Comparison of ENCODE assay signal across 8 cellular contexts in the genomic region with DNA sequence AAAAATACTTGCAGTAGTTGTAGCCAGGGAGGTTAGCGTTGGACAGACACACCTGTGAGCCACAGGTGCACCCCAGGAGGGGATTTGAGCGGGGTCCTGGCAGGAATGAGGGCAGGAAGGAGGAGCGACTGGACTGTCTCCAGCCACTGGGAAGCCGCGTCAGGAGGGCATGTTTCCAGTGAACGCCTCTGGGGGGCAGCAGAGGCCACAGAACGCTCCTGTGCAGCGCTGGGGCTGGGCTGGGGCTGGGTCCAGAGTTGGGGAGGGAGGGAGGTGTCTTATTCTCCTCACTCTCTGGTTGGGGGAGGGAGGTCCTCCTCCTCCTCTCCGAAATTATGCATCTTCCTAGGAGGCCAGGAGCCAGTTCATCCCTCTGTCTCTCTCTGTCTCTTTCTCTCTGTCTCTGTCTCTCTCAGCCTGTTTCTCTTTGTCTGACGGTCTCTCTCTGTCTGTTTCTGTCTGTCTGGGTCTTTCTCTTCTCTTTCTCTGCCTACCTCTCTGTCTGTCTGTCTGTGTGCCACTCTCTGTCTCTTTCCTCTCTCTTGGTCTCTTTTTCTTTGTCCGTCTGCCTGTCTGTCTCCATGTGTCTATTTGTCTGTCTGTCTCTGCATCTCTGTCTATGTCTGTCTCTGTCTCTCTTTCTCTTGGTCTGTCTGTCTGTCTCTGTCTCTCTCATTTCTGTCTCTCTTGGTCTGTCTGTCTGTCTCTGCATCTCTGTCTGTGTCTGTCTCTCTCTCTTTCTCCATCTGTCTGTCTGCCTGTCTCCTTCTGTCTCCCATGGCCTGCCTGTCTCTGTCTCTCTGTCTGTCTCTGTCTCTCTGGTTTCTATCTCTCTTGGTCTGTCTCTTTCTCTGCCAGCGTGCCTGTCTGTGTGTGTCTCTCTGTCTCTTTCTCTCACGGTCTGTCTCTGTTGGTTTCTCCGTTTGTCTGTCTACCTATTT. TPM values are rescaled to one million over a fixed set of nuclear protein-coding genes. Genes with fewer than 3 reads are reported as not detected.
A peak's percentile ranks its signal among the peaks of the same experiment; 100 is the strongest.
DNase-seq lines count a peak whose midpoint lies in the region; ATAC-seq, FAIRE-seq and TF ChIP-seq lines count a peak whose summit lies in the region.

No MANE protein-coding gene starts in this region.

- H3K9me3 ChIP-seq in Karpas-422 (ENCODE audit: low read length): no peaks in the 10 kb centered on the region
- no peaks in the 10 kb centered on the region for H3K9me3 ChIP-seq in SJCRH30 (replicated peaks)
- no peaks in the 10 kb centered on the region for H3K9me3 ChIP-seq in pancreas
- H3K9me3 ChIP-seq in upper lobe of left lung: no peaks in the 10 kb centered on the region

- FAIRE-seq in frontal cortex (lab: Jason Lieb, UNC) (no peak), pancreas (lab: Jason Lieb, UNC) (no peak)

- TF ChIP-seq POLR2A in upper lobe of left lung (IDR thresholded peaks at IDR 0.05): no peak

- TF ChIP-seq CTCF in pancreas (IDR thresholded peaks at IDR 0.05) (peak; percentile 57 to 75 (median 72)), upper lobe of left lung (IDR thresholded peaks at IDR 0.05) (peak; percentile 62 to 90 (median 80))

- H3K9me2 ChIP-seq in Karpas-422 (replicated peaks; ENCODE audit: insufficient read depth, low read length): no peaks in the 10 kb centered on the region

- no peak overlapping the region for H3K27ac ChIP-seq in Karpas-422 (ENCODE audit: low read length)
- H3K27ac ChIP-seq in SJCRH30: no peak overlapping the region
- H3K27ac ChIP-seq in pancreas: no peak overlapping the region
- H3K27ac ChIP-seq in upper lobe of left lung: no peak overlapping the region

- H3K4me1 ChIP-seq in Karpas-422 (ENCODE audit: low read length) (no peaks in the 10 kb centered on the region), SJCRH30 (no peaks in the 10 kb centered on the region), pancreas (peaks cover 0 to 3% (median 0%) of the 10 kb centered on the region in 3 donors), upper lobe of left lung (peaks cover 3 to 7% (median 5%) of the 10 kb centered on the region in 4 donors)

- intact Hi-C loops in pancreas (cut with DNase I): loop anchor here in 1 of 3 donors (10.0 kb wide), 1 partner anchor 635 kb away; no protein-coding TSS in a partner anchor

- no peak overlapping the region for H3K9ac ChIP-seq in Karpas-422 (ENCODE audit: low read length)

- H4K20me1 ChIP-seq in Karpas-422 (ENCODE audit: insufficient read depth, low read depth, low read length): no peaks in the 10 kb centered on the region

- H3K36me3 ChIP-seq in Karpas-422 (ENCODE audit: insufficient read depth, low read length): no peaks in the 10 kb centered on the region
- no peaks in the 10 kb centered on the region for H3K36me3 ChIP-seq in SJCRH30
- no peaks in the 10 kb centered on the region for H3K36me3 ChIP-seq in pancreas
- no peaks in the 10 kb centered on the region for H3K36me3 ChIP-seq in upper lobe of left lung

- TF ChIP-seq EP300 in upper lobe of left lung (IDR thresholded peaks at IDR 0.05): no peak

- H3K79me2 ChIP-seq in Karpas-422 (ENCODE audit: low read length): no peaks in the 10 kb centered on the region

- H3K27me3 ChIP-seq in Karpas-422 (ENCODE audit: low read length): no peaks in the 10 kb centered on the region
- no peaks in the 10 kb centered on the region for H3K27me3 ChIP-seq in SJCRH30
- H3K27me3 ChIP-seq in pancreas: no peaks in the 10 kb centered on the region
- no peaks in the 10 kb centered on the region for H3K27me3 ChIP-seq in upper lobe of left lung

- H2AFZ ChIP-seq in Karpas-422 (ENCODE audit: low read length): no peak overlapping the region

- ATAC-seq in pancreas (peak; percentile 88 to 99 (median 96)), upper lobe of left lung (ENCODE audit: low FRiP score in 2 of 2) (peak; percentile 82 to 96)

- no peak overlapping the region for H3K4me2 ChIP-seq in Karpas-422 (ENCODE audit: low read depth, low read length, poor library complexity, severe bottlenecking)

- peak; percentile 33 to 58 for DNase-seq in NCI-H524 (lab: John Stamatoyannopoulos, UW)
- no peak for DNase-seq in NCI-H524 treated with DMSO at 0.1 percent for 48 hours (lab: John Stamatoyannopoulos, UW)
- peak; percentile 85 for DNase-seq in Karpas-422
- DNase-seq in SJCRH30: peak; percentile 52 to 77
- peak; percentile 56 for DNase-seq in activated gamma-delta T cell treated with anti-CD3 and anti-CD28 coated beads, Interleukin-2, amount 50 U/mL, for 16 hours (ENCODE audit: low read depth)
- DNase-seq in frontal cortex (ENCODE audit: low spot score in 2 of 2): peak; percentile 60 to 83
- DNase-seq in pancreas: peak in 5 of 6 donors; percentile 42 to 88 (median 74)
- peak; percentile 68 to 84 for DNase-seq in upper lobe of left lung

- H3K4me3 ChIP-seq in Karpas-422 (ENCODE audit: low read length) (no peak overlapping the region), SJCRH30 (no peak overlapping the region), pancreas (no peak overlapping the region), upper lobe of left lung (no peak overlapping the region)

- 27 to 30% methylated on average over 12 to 14 of the region's 14 CpGs for WGBS in pancreas, 2 donors
- 28 to 35% methylated on average over 13 of the region's 14 CpGs for WGBS in upper lobe of left lung, 2 donors

RNA-seq across cellular contexts. Expression of a gene that starts 9.9 kb away (rescaled TPM):
- total RNA-seq in Karpas-422 (2014; rRNA removed; shearing (Covaris generic); ENCODE audit: low replicate concordance): 29.9 and 70.4 TPM in 2 replicates
- 22.5 and 28.9 TPM in 2 replicates for total RNA-seq in SJCRH30 (2014; rRNA removed; shearing (Covaris generic))
- total RNA-seq in frontal cortex: 26.1 TPM
- total RNA-seq in pancreas: 10 to 100 TPM in 4 of 6 donors, 1 to 10 TPM in 2; 6.7 to 12.0 (median 11.0) TPM
- polyA plus RNA-seq in pancreas: 10 to 100 TPM; 45.6 to 46.1 TPM
- total RNA-seq in upper lobe of left lung: 10 to 100 TPM; 19.0 to 53.1 (median 21.6) TPM

RNA-seq across cellular contexts. Expression of a gene that starts 23.7 kb away (rescaled TPM):
- not detected in 2 replicates for total RNA-seq in Karpas-422 (2014; rRNA removed; shearing (Covaris generic); ENCODE audit: low replicate concordance)
- not detected in 2 replicates for total RNA-seq in SJCRH30 (2014; rRNA removed; shearing (Covaris generic))
- total RNA-seq in frontal cortex: not detected
- 10 to 100 TPM; 15.2 to 27.5 (median 21.3) TPM for total RNA-seq in pancreas
- 10 to 100 TPM; 29.0 to 58.9 TPM for polyA plus RNA-seq in pancreas
- total RNA-seq in upper lobe of left lung: 10 to 100 TPM in 3 of 6 donors, 1 to 10 TPM in 3; 5.0 to 11.7 (median 10.4) TPM

RNA-seq across cellular contexts. Expression of a gene that starts 49.2 kb away (rescaled TPM):
- total RNA-seq in Karpas-422 (2014; rRNA removed; shearing (Covaris generic); ENCODE audit: low replicate concordance): 10.3 and 13.8 TPM in 2 replicates
- 0.86 and 1.6 TPM in 2 replicates for total RNA-seq in SJCRH30 (2014; rRNA removed; shearing (Covaris generic))
- 8.2 TPM for total RNA-seq in frontal cortex
- total RNA-seq in pancreas: 10 to 100 TPM; 21.1 to 43.2 (median 23.4) TPM
- 10 to 100 TPM; 42.6 to 71.2 TPM for polyA plus RNA-seq in pancreas
- 100 to 1,000 TPM in 1 of 6 donors, 10 to 100 TPM in 5; 48.0 to 117 (median 77.9) TPM for total RNA-seq in upper lobe of left lung
